In the genomic region with DNA sequence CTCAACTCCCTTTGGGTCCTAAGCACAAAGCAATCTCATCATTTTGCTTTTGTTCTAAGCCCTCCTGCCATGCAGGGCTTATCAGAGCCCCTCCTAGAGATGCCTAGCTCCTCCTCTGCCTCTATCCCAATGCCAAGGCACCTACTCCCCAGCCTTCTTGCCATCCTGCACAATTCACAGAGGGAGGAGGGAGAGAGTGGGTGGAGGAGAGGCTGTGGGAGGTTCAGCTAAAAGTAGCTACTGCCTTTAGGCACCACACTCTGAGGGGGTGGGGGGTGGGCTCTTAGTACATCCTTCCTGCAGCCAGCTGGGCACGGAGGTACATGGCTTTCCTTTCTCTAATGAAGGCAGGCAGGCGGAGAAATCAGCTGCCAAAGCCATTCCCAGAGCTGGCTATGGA, we compare ENCODE assay signal across 18 cellular contexts. TPM values are rescaled to one million over a fixed set of nuclear protein-coding genes. Genes with fewer than 3 reads are reported as not detected.
A peak's percentile ranks its signal among the peaks of the same experiment; 100 is the strongest.
DNase-seq lines count a peak whose midpoint lies in the region; ATAC-seq and TF ChIP-seq lines count a peak whose summit lies in the region.
"Had no signal": no experiment of that assay in that cellular context is flagged by ENCODE, and none has a peak within 500 bp of the region (broad histone marks: within the 10 kb centered on the region; RNA-seq: fewer than 3 reads in every experiment).

No MANE protein-coding gene starts in this region.

- no peaks in the 10 kb centered on the region for H3K27me3 Mint-ChIP-seq in activated CD8-positive, alpha-beta T cell treated with anti-CD3 and anti-CD28 coated beads, Interleukin-2, amount 10 ng/mL, durations not matched to agents 7 days and 5 days (ENCODE audit: low read depth)
- H3K27me3 Mint-ChIP-seq in activated CD8-positive, alpha-beta T cell treated with anti-CD3 and anti-CD28 coated beads for 36 hours: no peaks in the 10 kb centered on the region
- H3K27me3 Mint-ChIP-seq in MCF 10A (ENCODE audit: insufficient read depth, unreplicated experiment): no peaks in the 10 kb centered on the region
- H3K27me3 Mint-ChIP-seq: CD4-positive, alpha-beta memory T cell had no signal

- peaks cover 19 to 48% (median 38%) of the 10 kb centered on the region in 10 experiments for H3K4me1 ChIP-seq in BLaER1 treated with 17β-estradiol and CSF1 and Interleukin-3, amounts not matched to agents 10 nM and 100 nM
- H3K4me1 ChIP-seq: SJSA1 had no signal

- peaks cover 0 to 4% (median 0%) of the 10 kb centered on the region in 11 experiments; a peak in 1 of 22 replicates for H4K20me1 ChIP-seq in BLaER1 treated with 17β-estradiol and CSF1 and Interleukin-3, amounts not matched to agents 10 nM and 100 nM

- no peaks in the 10 kb centered on the region for H3K9me3 ChIP-seq in BLaER1 treated with 17β-estradiol and CSF1 and Interleukin-3, amounts not matched to agents 10 nM and 100 nM (replicated peaks in 1 of 11)
- H3K9me3 ChIP-seq: MG63, SJSA1 had no signal

- peaks cover 89% of the 10 kb centered on the region for H3K4me1 Mint-ChIP-seq in activated CD8-positive, alpha-beta T cell treated with anti-CD3 and anti-CD28 coated beads, Interleukin-2, amount 10 ng/mL, durations not matched to agents 7 days and 5 days (ENCODE audit: low read depth)
- H3K4me1 Mint-ChIP-seq in activated CD8-positive, alpha-beta T cell treated with anti-CD3 and anti-CD28 coated beads for 36 hours (ENCODE audit: low read depth): peaks cover 48% of the 10 kb centered on the region
- peaks cover 10% of the 10 kb centered on the region for H3K4me1 Mint-ChIP-seq in MCF 10A (ENCODE audit: insufficient read depth, unreplicated experiment)

- H3K36me3 Mint-ChIP-seq in activated CD8-positive, alpha-beta T cell treated with anti-CD3 and anti-CD28 coated beads, Interleukin-2, amount 10 ng/mL, durations not matched to agents 7 days and 5 days (ENCODE audit: low read depth): peaks cover 33% of the 10 kb centered on the region
- H3K36me3 Mint-ChIP-seq in activated CD8-positive, alpha-beta T cell treated with anti-CD3 and anti-CD28 coated beads for 36 hours (ENCODE audit: low read depth): peaks cover 2% of the 10 kb centered on the region
- H3K36me3 Mint-ChIP-seq in MCF 10A (ENCODE audit: insufficient read depth, unreplicated experiment): peaks cover 7% of the 10 kb centered on the region

- no peaks in the 10 kb centered on the region for H3K36me3 ChIP-seq in BLaER1 treated with 17β-estradiol and CSF1 and Interleukin-3, amounts not matched to agents 10 nM and 100 nM
- H3K36me3 ChIP-seq: MG63, SJSA1 had no signal

- peak overlapping the region; percentile 70 for H3K27ac Mint-ChIP-seq in activated CD8-positive, alpha-beta T cell treated with anti-CD3 and anti-CD28 coated beads, Interleukin-2, amount 10 ng/mL, durations not matched to agents 7 days and 5 days
- no peak overlapping the region for H3K27ac Mint-ChIP-seq in activated CD8-positive, alpha-beta T cell treated with anti-CD3 and anti-CD28 coated beads for 36 hours
- no peak overlapping the region for H3K27ac Mint-ChIP-seq in MCF 10A (ENCODE audit: low read depth, unreplicated experiment)

- no peak overlapping the region for H3K27ac ChIP-seq in BLaER1 treated with 17β-estradiol and CSF1 and Interleukin-3, amounts not matched to agents 10 nM and 100 nM
- H3K27ac ChIP-seq in caudate nucleus (ENCODE audit: low read depth, low read length): peak overlapping the region; percentile 17
- H3K27ac ChIP-seq: SJSA1 had no signal

- H3K27me3 ChIP-seq in BLaER1 treated with 17β-estradiol and CSF1 and Interleukin-3, amounts not matched to agents 10 nM and 100 nM: peaks cover 0 to 23% (median 8%) of the 10 kb centered on the region in 11 experiments; a peak in 9 of 22 replicates
- H3K27me3 ChIP-seq: MG63, SJSA1 had no signal

- POLR2A ChIA-PET in activated CD8-positive, alpha-beta T cell treated with anti-CD3 and anti-CD28 coated beads, Interleukin-2, amount 10 ng/mL, durations not matched to agents 7 days and 5 days (lab: Charles Lee): interaction anchor here (5.7 kb wide), 1 partner anchor 10 kb away, joined by 41 read pairs; a partner anchor contains a TSS
- POLR2A ChIA-PET in activated CD8-positive, alpha-beta T cell treated with anti-CD3 and anti-CD28 coated beads for 36 hours (lab: Charles Lee): no interaction called here
- POLR2A ChIA-PET in MCF 10A (lab: Yijun Ruan, JAX): interaction anchor here (0.9 kb wide), 1 partner anchor 9 kb away, joined by 4 read pairs; a partner anchor contains a TSS

- intact Hi-C loops in activated CD8-positive, alpha-beta T cell treated with anti-CD3 and anti-CD28 coated beads for 36 hours (cut with micrococcal nuclease): no loop called here
- intact Hi-C loops in MCF 10A (cut with micrococcal nuclease): no loop called here

- H3K9me3 Mint-ChIP-seq in activated CD8-positive, alpha-beta T cell treated with anti-CD3 and anti-CD28 coated beads, Interleukin-2, amount 10 ng/mL, durations not matched to agents 7 days and 5 days (ENCODE audit: insufficient read depth): no peaks in the 10 kb centered on the region
- H3K9me3 Mint-ChIP-seq in activated CD8-positive, alpha-beta T cell treated with anti-CD3 and anti-CD28 coated beads for 36 hours: no peaks in the 10 kb centered on the region
- H3K9me3 Mint-ChIP-seq in MCF 10A (ENCODE audit: unreplicated experiment): peaks cover 32% of the 10 kb centered on the region
- H3K9me3 Mint-ChIP-seq: CD4-positive, alpha-beta memory T cell had no signal

- no peak for ATAC-seq in activated CD8-positive, alpha-beta T cell treated with anti-CD3 and anti-CD28 coated beads, Interleukin-2, amount 10 ng/mL, durations not matched to agents 7 days and 5 days
- ATAC-seq in activated CD8-positive, alpha-beta T cell treated with anti-CD3 and anti-CD28 coated beads for 36 hours: no peak
- no peak for ATAC-seq in GM19328 (IDR thresholded peaks at IDR 0.05; ENCODE audit: unreplicated experiment)
- ATAC-seq: Right ventricle myocardium inferior had no signal

- no peak for TF ChIP-seq CTCF in activated CD8-positive, alpha-beta T cell treated with anti-CD3 and anti-CD28 coated beads for 36 hours (IDR thresholded peaks at IDR 0.05)
- TF ChIP-seq CTCF in MCF 10A (IDR thresholded peaks at IDR 0.05; ENCODE audit: unreplicated experiment): no peak

- H3K9ac ChIP-seq in BLaER1 treated with 17β-estradiol and CSF1 and Interleukin-3, amounts not matched to agents 10 nM and 100 nM: no peak overlapping the region

- CTCF ChIA-PET in activated CD8-positive, alpha-beta T cell treated with anti-CD3 and anti-CD28 coated beads, Interleukin-2, amount 10 ng/mL, durations not matched to agents 7 days and 5 days (lab: Charles Lee): interaction anchor here (1.5 to 3.9 kb wide), 3 partner anchors 11 to 17 kb away, joined by 4 to 15 read pairs (median 7); a partner anchor contains a TSS
- CTCF ChIA-PET in activated CD8-positive, alpha-beta T cell treated with anti-CD3 and anti-CD28 coated beads for 36 hours (lab: Charles Lee): no interaction called here
- CTCF ChIA-PET in MCF 10A (lab: Yijun Ruan, JAX): interaction anchor here (0.6 kb wide), 1 partner anchor 35 kb away, joined by 4 read pairs; no protein-coding TSS in a partner anchor

- no peak for DNase-seq in activated CD8-positive, alpha-beta T cell treated with anti-CD3 and anti-CD28 coated beads, Interleukin-2, amount 10 ng/mL, durations not matched to agents 7 days and 5 days
- DNase-seq in activated CD8-positive, alpha-beta T cell treated with anti-CD3 and anti-CD28 coated beads for 36 hours: no peak
- DNase-seq in caudate nucleus (lab: John Stamatoyannopoulos, UW) (peak in 28 of 61 donors; percentile 0 to 66 (median 8)), putamen (ENCODE audit: low spot score) (peak; percentile 59), MCF 10A (ENCODE audit: unreplicated experiment) (no peak)
- DNase-seq: DND-41, Karpas-422, MG63, NCI-H1417, NCI-H1694 treated with DMSO at 0.1 percent for 48 hours, NCI-H2081 treated with DMSO at 0.1 percent for 48 hours, NCI-H2171 treated with DMSO at 0.1 percent for 48 hours, NCI-H524 treated with DMSO at 0.1 percent for 48 hours had no signal

- H3K4me3 ChIP-seq in BLaER1 treated with 17β-estradiol and CSF1 and Interleukin-3, amounts not matched to agents 10 nM and 100 nM: no peak overlapping the region
- H3K4me3 ChIP-seq: MG63, SJSA1 had no signal

- no peak overlapping the region for H3K4me3 Mint-ChIP-seq in activated CD8-positive, alpha-beta T cell treated with anti-CD3 and anti-CD28 coated beads, Interleukin-2, amount 10 ng/mL, durations not matched to agents 7 days and 5 days
- H3K4me3 Mint-ChIP-seq in activated CD8-positive, alpha-beta T cell treated with anti-CD3 and anti-CD28 coated beads for 36 hours: no peak overlapping the region
- H3K4me3 Mint-ChIP-seq in MCF 10A (ENCODE audit: unreplicated experiment): no peak overlapping the region
- H3K4me3 Mint-ChIP-seq: CD4-positive, alpha-beta memory T cell had no signal

- no TSS peak for BruUV-seq in MCF 10A (replicated peaks; lab: Mats Ljungman, UMichigan)

- H3K4me2 ChIP-seq in BLaER1 treated with 17β-estradiol and CSF1 and Interleukin-3, amounts not matched to agents 10 nM and 100 nM: peak overlapping the region in 9 of 11 experiments; percentile 18 to 53 (median 37); a peak in 16 of 22 replicates

RNA-seq across cellular contexts. Expression of a gene that starts 40.2 kb away (rescaled TPM):
- 10 to 100 TPM; 26.7 to 27.3 TPM for total RNA-seq in activated CD8-positive, alpha-beta T cell treated with anti-CD3 and anti-CD28 coated beads, Interleukin-2, amount 10 ng/mL, durations not matched to agents 7 days and 5 days
- 10 to 100 TPM; 16.5 to 19.4 TPM for total RNA-seq in activated CD8-positive, alpha-beta T cell treated with anti-CD3 and anti-CD28 coated beads for 36 hours
- 26.8 and 33.6 TPM in 2 replicates for total RNA-seq in MCF 10A (2022)
